In genomic region chr17:70862295-70862694, GRCh38 we compare ENCODE assay signal across 27 cellular contexts.
"Had no signal": no experiment of that assay in that cellular context is flagged by ENCODE, and none has a peak within 500 bp of the region (broad histone marks: within the 10 kb centered on the region; RNA-seq: fewer than 3 reads in every experiment).

No MANE protein-coding gene starts in this region.

- ATAC-seq: esophagus mucosa; gastrocnemius medialis; heart right ventricle; left cardiac atrium; left lung; left ventricle myocardium superior; lower lobe of right lung; mucosa of descending colon; naive thymus-derived CD8-positive, alpha-beta T cell had no signal

- H3K27ac ChIP-seq: coronary artery, dorsolateral prefrontal cortex, epithelial cell of prostate, esophagus squamous epithelium, gastrocnemius medialis, heart right ventricle, left lung, lower lobe of right lung had no signal

- H3K4me3 ChIP-seq: coronary artery, dorsolateral prefrontal cortex, esophagus squamous epithelium, gastrocnemius medialis, heart right ventricle, left lung, lower lobe of right lung, mucosa of descending colon had no signal

- H3K27me3 ChIP-seq: dorsolateral prefrontal cortex, esophagus squamous epithelium, gastrocnemius medialis, heart right ventricle, left lung had no signal

- H3K27ac Mint-ChIP-seq: mesothelial cell of epicardium; naive B cell; naive thymus-derived CD8-positive, alpha-beta T cell had no signal

- H3K4me3 Mint-ChIP-seq: mesothelial cell of epicardium; naive B cell; naive thymus-derived CD8-positive, alpha-beta T cell had no signal

- H3K36me3 ChIP-seq: esophagus squamous epithelium, gastrocnemius medialis, heart right ventricle, left lung, lower lobe of right lung had no signal

- H3K36me3 Mint-ChIP-seq: naive B cell; naive thymus-derived CD8-positive, alpha-beta T cell had no signal

- FAIRE-seq: islet of Langerhans, keratinocyte had no signal

- H3K4me1 Mint-ChIP-seq: naive B cell; naive thymus-derived CD8-positive, alpha-beta T cell had no signal

- H3K27me3 Mint-ChIP-seq: naive B cell had no signal

- H3K9me3 ChIP-seq: esophagus squamous epithelium, gastrocnemius medialis, lower lobe of right lung, mucosa of descending colon had no signal

- H3K4me1 ChIP-seq: esophagus squamous epithelium, gastrocnemius medialis, heart right ventricle, left lung, lower lobe of right lung had no signal

- DNase-seq: dermis blood vessel endothelial cell; dorsolateral prefrontal cortex; effector CD4-positive, alpha-beta T cell; effector memory CD4-positive, alpha-beta T cell; erythroblast; esophagus squamous epithelium; foreskin fibroblast; foreskin melanocyte; gastrocnemius medialis; glutamatergic neuron; head of caudate nucleus; heart right ventricle; hippocampal formation; left cardiac atrium; left lung; left ventricle myocardium superior; lower lobe of right lung; mesenchymal stem cell; mucosa of descending colon; naive B cell; naive thymus-derived CD8-positive, alpha-beta T cell had no signal
